Comparison of ENCODE assay signal across 25 cellular contexts in the genomic region with DNA sequence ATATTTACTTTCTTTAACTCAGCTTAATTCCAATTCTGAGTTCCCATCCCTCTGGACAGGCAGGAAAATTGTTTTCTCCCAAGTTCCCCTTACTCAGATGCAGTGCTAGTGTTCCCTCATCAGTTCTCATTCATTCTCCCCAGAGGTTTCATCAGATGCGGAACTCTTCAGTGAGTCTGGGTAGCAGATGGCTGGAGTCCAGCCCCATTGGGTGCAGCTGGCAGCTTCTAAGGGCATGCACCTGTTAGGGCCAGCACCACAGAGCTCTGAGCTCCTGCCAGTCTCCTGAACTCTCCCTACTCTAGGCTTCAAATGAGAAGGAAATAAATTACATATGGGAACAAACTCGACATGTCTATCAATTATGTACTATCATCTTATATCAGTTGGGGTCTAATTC.
"Had no signal": no experiment of that assay in that cellular context is flagged by ENCODE, and none has a peak within 500 bp of the region (broad histone marks: within the 10 kb centered on the region; RNA-seq: fewer than 3 reads in every experiment).

No MANE protein-coding gene starts in this region.

- ATAC-seq: activated CD4-positive, alpha-beta T cell treated with anti-CD3 and anti-CD28 coated beads for 36 hours; activated CD8-positive, alpha-beta memory T cell treated with anti-CD3 and anti-CD28 coated beads, Interleukin-2, amount 10 ng/mL, durations not matched to agents 7 days and 5 days; activated CD8-positive, alpha-beta T cell treated with anti-CD3 and anti-CD28 coated beads, Interleukin-2, amount 10 ng/mL, durations not matched to agents 7 days and 5 days; activated naive CD8-positive, alpha-beta T cell treated with anti-CD3 and anti-CD28 coated beads, Interleukin-2, amount 50 U/mL, for 24 hours; effector memory CD8-positive, alpha-beta T cell; gastroesophageal sphincter; heart left ventricle; naive thymus-derived CD4-positive, alpha-beta T cell; right cardiac atrium had no signal

- H3K4me3 ChIP-seq: gastroesophageal sphincter, heart left ventricle, spleen, tibial nerve had no signal

- H3K36me3 Mint-ChIP-seq: activated CD8-positive, alpha-beta memory T cell treated with anti-CD3 and anti-CD28 coated beads, Interleukin-2, amount 10 ng/mL, durations not matched to agents 7 days and 5 days; mesothelial cell of epicardium had no signal

- DNase-seq: activated CD4-positive, alpha-beta T cell treated with anti-CD3 and anti-CD28 coated beads for 36 hours; activated CD4-positive, CD25-positive, alpha-beta regulatory T cell; activated CD8-positive, alpha-beta memory T cell treated with anti-CD3 and anti-CD28 coated beads, Interleukin-2, amount 10 ng/mL, durations not matched to agents 7 days and 5 days; activated CD8-positive, alpha-beta T cell treated with anti-CD3 and anti-CD28 coated beads, Interleukin-2, amount 10 ng/mL, durations not matched to agents 7 days and 5 days; activated naive CD8-positive, alpha-beta T cell treated with anti-CD3 and anti-CD28 coated beads, Interleukin-2, amount 50 U/mL, for 24 hours; activated T-cell treated with anti-CD3 and anti-CD28 coated beads, Interleukin-2, amount 50 U/mL, for 48 hours; amygdala; caudate nucleus; cortex of kidney; effector memory CD8-positive, alpha-beta T cell; heart left ventricle; naive thymus-derived CD4-positive, alpha-beta T cell; nucleus accumbens; posterior cingulate gyrus; right cardiac atrium; spleen; stimulated activated naive CD4-positive, alpha-beta T cell treated with Interleukin-2 at 50 U/mL for 16 hours had no signal

- H3K27me3 ChIP-seq: gastroesophageal sphincter, heart left ventricle, spleen, tibial nerve had no signal

- H3K27ac Mint-ChIP-seq: activated CD4-positive, alpha-beta T cell treated with anti-CD3 and anti-CD28 coated beads for 36 hours; activated CD8-positive, alpha-beta memory T cell treated with anti-CD3 and anti-CD28 coated beads, Interleukin-2, amount 10 ng/mL, durations not matched to agents 7 days and 5 days; activated CD8-positive, alpha-beta T cell treated with anti-CD3 and anti-CD28 coated beads, Interleukin-2, amount 10 ng/mL, durations not matched to agents 7 days and 5 days; activated naive CD4-positive, alpha-beta T cell treated with anti-CD3 and anti-CD28 coated beads, Interleukin-2, amount 50 U/mL, for 24 hours; activated naive CD8-positive, alpha-beta T cell treated with anti-CD3 and anti-CD28 coated beads, Interleukin-2, amount 50 U/mL, for 24 hours; activated T-helper 2 cell treated with anti-CD3 and anti-CD28 coated beads, Interferon-gamma antibody, Interleukin-2, Interleukin-4, amounts not matched to agents 10 μg/mL and 5 μg/mL and 100 μg/mL, durations not matched to agents 14 hours and 24 hours and 36 hours; effector memory CD8-positive, alpha-beta T cell; mesothelial cell of epicardium; naive thymus-derived CD4-positive, alpha-beta T cell had no signal

- H3K27ac ChIP-seq: gastroesophageal sphincter, heart left ventricle, spleen, tibial nerve had no signal

- H3K4me3 Mint-ChIP-seq: activated CD4-positive, alpha-beta T cell treated with anti-CD3 and anti-CD28 coated beads for 36 hours; activated CD8-positive, alpha-beta memory T cell treated with anti-CD3 and anti-CD28 coated beads, Interleukin-2, amount 10 ng/mL, durations not matched to agents 7 days and 5 days; activated CD8-positive, alpha-beta T cell treated with anti-CD3 and anti-CD28 coated beads, Interleukin-2, amount 10 ng/mL, durations not matched to agents 7 days and 5 days; activated naive CD4-positive, alpha-beta T cell treated with anti-CD3 and anti-CD28 coated beads, Interleukin-2, amount 50 U/mL, for 24 hours; activated naive CD8-positive, alpha-beta T cell treated with anti-CD3 and anti-CD28 coated beads, Interleukin-2, amount 50 U/mL, for 24 hours; effector memory CD8-positive, alpha-beta T cell; mesothelial cell of epicardium; naive thymus-derived CD4-positive, alpha-beta T cell; neural crest cell had no signal

- FAIRE-seq: endothelial cell of umbilical vein, urothelium cell line had no signal

- H3K27me3 Mint-ChIP-seq: activated CD4-positive, alpha-beta T cell treated with anti-CD3 and anti-CD28 coated beads for 36 hours; activated naive CD4-positive, alpha-beta T cell treated with anti-CD3 and anti-CD28 coated beads, Interleukin-2, amount 50 U/mL, for 24 hours; activated naive CD8-positive, alpha-beta T cell treated with anti-CD3 and anti-CD28 coated beads, Interleukin-2, amount 50 U/mL, for 24 hours had no signal

- H3K4me1 ChIP-seq: heart left ventricle, spleen, tibial nerve had no signal

- H3K4me1 Mint-ChIP-seq: activated CD4-positive, alpha-beta T cell treated with anti-CD3 and anti-CD28 coated beads for 36 hours; activated CD8-positive, alpha-beta memory T cell treated with anti-CD3 and anti-CD28 coated beads, Interleukin-2, amount 10 ng/mL, durations not matched to agents 7 days and 5 days; activated naive CD4-positive, alpha-beta T cell treated with anti-CD3 and anti-CD28 coated beads, Interleukin-2, amount 50 U/mL, for 24 hours; activated naive CD8-positive, alpha-beta T cell treated with anti-CD3 and anti-CD28 coated beads, Interleukin-2, amount 50 U/mL, for 24 hours; mesothelial cell of epicardium; naive thymus-derived CD4-positive, alpha-beta T cell; neural crest cell had no signal
